8 cellular contexts compared by ENCODE assay signal in the genomic region with DNA sequence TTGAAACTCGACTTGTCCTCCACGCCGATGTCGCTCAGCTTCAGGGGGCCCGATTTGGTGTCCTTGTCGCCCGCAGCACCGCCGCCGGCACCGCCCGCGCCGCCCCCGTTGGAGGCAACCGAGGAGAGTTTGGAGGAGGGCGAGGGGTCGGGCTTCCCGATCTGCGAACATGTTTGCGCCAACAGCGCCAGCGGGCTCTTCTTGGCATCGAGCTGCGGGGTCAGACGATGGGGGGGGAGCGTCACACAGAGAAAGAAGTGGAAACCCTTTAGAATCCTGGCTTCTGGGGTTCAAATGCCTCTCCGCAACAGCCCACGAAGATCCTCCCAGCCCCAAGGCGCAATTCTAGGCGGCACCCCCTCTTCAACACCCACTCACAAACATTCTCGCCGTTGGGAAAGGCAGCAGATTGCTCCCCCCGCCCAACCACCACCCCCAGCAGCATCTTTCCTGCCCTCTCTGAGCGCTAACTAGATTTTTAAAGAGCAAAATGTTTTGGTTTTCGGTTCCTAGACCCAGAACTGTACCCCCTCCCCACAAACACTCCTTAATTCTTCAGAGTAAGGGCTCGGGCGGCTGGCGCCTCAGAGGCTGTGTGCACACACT. TPM values are rescaled to one million over a fixed set of nuclear protein-coding genes. Genes with fewer than 3 reads are reported as not detected.
A peak's percentile ranks its signal among the peaks of the same experiment; 100 is the strongest.
DNase-seq lines count a peak whose midpoint lies in the region; ATAC-seq and TF ChIP-seq lines count a peak whose summit lies in the region.

No MANE protein-coding gene starts in this region.

- H3K4me3 ChIP-seq in astrocyte of the cerebellum (ENCODE audit: low read depth, low read length) (peak overlapping the region; percentile 100), left lung (peak overlapping the region; percentile 85 to 87), thoracic aorta (peak overlapping the region; percentile 84)

- no peaks in the 10 kb centered on the region for H4K20me1 ChIP-seq in H9 (ENCODE audit: control insufficient read depth, insufficient read depth, insufficient read length)

- no peaks in the 10 kb centered on the region for H3K79me2 ChIP-seq in H9 (ENCODE audit: insufficient read depth, low read length)

- no CpG with 5 or more reads among the region's 39 CpGs for WGBS in H9 (ENCODE audit: extremely low coverage, insufficient read length, low lambda C conversion rate)

- no peak overlapping the region for H2AK5ac ChIP-seq in H9 (ENCODE audit: insufficient read length, low read length)

- no peaks in the 10 kb centered on the region; the same call in 1 of the 2 replicates for H3K4me1 ChIP-seq in H9 (ENCODE audit: insufficient read depth, low read length)
- peaks cover 5 to 47% of the 10 kb centered on the region in 2 donors for H3K4me1 ChIP-seq in left lung
- H3K4me1 ChIP-seq in thoracic aorta (ENCODE audit: control insufficient read depth in 1 of 2, low read depth in 2 of 2): peaks cover 0 to 35% of the 10 kb centered on the region in 2 donors

- H3K36me3 Mint-ChIP-seq in H9 (ENCODE audit: insufficient read depth in 1 of 3, low read depth in 3 of 3): no peaks in the 10 kb centered on the region

- H2BK15ac ChIP-seq in H9 (ENCODE audit: low read depth, low read length): no peak overlapping the region

- no peak overlapping the region for H4K5ac ChIP-seq in H9 (ENCODE audit: insufficient read length, low read depth, low read length)

- H3K27me3 ChIP-seq in H9 (ENCODE audit: insufficient read depth, low read length) (peaks cover 72% of the 10 kb centered on the region), left lung (peaks cover 0 to 96% of the 10 kb centered on the region in 2 donors), thoracic aorta (replicated peaks; ENCODE audit: insufficient read depth) (no peaks in the 10 kb centered on the region)

- H3K27ac Mint-ChIP-seq in H9: no peak overlapping the region

- H3K56ac ChIP-seq in H9 (ENCODE audit: insufficient read length, low read depth, low read length): no peak overlapping the region

- H4K8ac ChIP-seq in H9 (replicated peaks; ENCODE audit: insufficient read length, low read depth, low read length): no peak overlapping the region

- H3K14ac ChIP-seq in H9 (ENCODE audit: insufficient read depth, low read length): no peak overlapping the region

- no peak overlapping the region for H3K9ac ChIP-seq in H9 (ENCODE audit: extremely low read depth, insufficient read length, low read length)

- no peak overlapping the region for H3T11ph ChIP-seq in H9 (ENCODE audit: low read length)

- intact Hi-C loops in left lung (cut with DNase I): loop anchor here in 1 of 2 donors (10.0 kb wide), 1 partner anchor 515 kb away; no protein-coding TSS in a partner anchor

- H3K27me3 Mint-ChIP-seq in H9 (ENCODE audit: low read depth): peaks cover 98% of the 10 kb centered on the region

- H3K9me3 Mint-ChIP-seq in H9: peaks cover 2 to 4% of the 10 kb centered on the region in 2 experiments; a peak in 2 of 5 replicates

- no peak overlapping the region for H2BK120ac ChIP-seq in H9 (ENCODE audit: low read depth, low read length, poor library complexity, severe bottlenecking)

- H3K23ac ChIP-seq in H9 (ENCODE audit: insufficient read length, low read depth, low read length): no peak overlapping the region

- H3K4me1 Mint-ChIP-seq in H9: peaks cover 25 to 39% of the 10 kb centered on the region in 2 experiments

- peaks cover 0 to 15% of the 10 kb centered on the region in 2 donors for H3K36me3 ChIP-seq in left lung
- H3K36me3 ChIP-seq in thoracic aorta: peaks cover 5% of the 10 kb centered on the region

- TF ChIP-seq CTCF in H9 (conservative IDR thresholded peaks at IDR 0.05) (peak; percentile 7; the same call in 1 of the 3 replicates), astrocyte of the cerebellum (IDR thresholded peaks at IDR 0.05; ENCODE audit: low read depth, low read length, missing control alignments) (no peak), left lung (IDR thresholded peaks at IDR 0.05) (no peak), thoracic aorta (IDR thresholded peaks at IDR 0.05) (no peak)

- H3K18ac ChIP-seq in H9 (ENCODE audit: insufficient read length, low read depth, low read length): no peak overlapping the region

- H3K4me3 Mint-ChIP-seq in H9: peak overlapping the region; percentile 44 to 78

- no peak overlapping the region for H2BK20ac ChIP-seq in H9 (ENCODE audit: low read depth, low read length, poor library complexity, severe bottlenecking)

- no peak overlapping the region for H2AFZ ChIP-seq in H9 (ENCODE audit: low read length)

- no peak overlapping the region for H4K91ac ChIP-seq in H9 (ENCODE audit: insufficient read length, low read depth, low read length)

- DNase-seq in AG20443 (ENCODE audit: low spot score): peak; percentile 33
- DNase-seq in H9: no peak
- no peak for DNase-seq in astrocyte of the cerebellum (ENCODE audit: low read depth)
- peak in 1 of 2 donors; percentile 56 for DNase-seq in left lung
- no peak for DNase-seq in thoracic aorta (ENCODE audit: low spot score)
- DNase-seq in NOMO-1 treated with dmso at 0.1 percent for 144 hours (lab: John Stamatoyannopoulos, UW; ENCODE audit: unreplicated experiment): no peak
- DNase-seq in ureter (ENCODE audit: low spot score): no peak

- no peaks in the 10 kb centered on the region for H3K9me3 ChIP-seq in H9 (ENCODE audit: control insufficient read depth, low read depth, low read length)
- H3K9me3 ChIP-seq in left lung: no peaks in the 10 kb centered on the region
- H3K9me3 ChIP-seq in thoracic aorta: no peaks in the 10 kb centered on the region

- H3K79me1 ChIP-seq in H9 (ENCODE audit: insufficient read depth, low read depth, low read length, poor library complexity, severe bottlenecking): no peaks in the 10 kb centered on the region

- no peak overlapping the region for H3K4ac ChIP-seq in H9 (ENCODE audit: low read depth, low read length)

- H2BK12ac ChIP-seq in H9 (ENCODE audit: insufficient read length, low read depth, low read length): no peak overlapping the region

- no peak overlapping the region for H2BK5ac ChIP-seq in H9 (ENCODE audit: insufficient read length, low read length)

- H3K23me2 ChIP-seq in H9 (ENCODE audit: insufficient read length, low read depth, low read length, poor library complexity, severe bottlenecking): peaks cover 42% of the 10 kb centered on the region

- ATAC-seq in left lung: no peak
- no peak for ATAC-seq in thoracic aorta (ENCODE audit: insufficient number of reproducible peaks, low FRiP score, low read depth)
- no peak for ATAC-seq in GM18511 (IDR thresholded peaks at IDR 0.05; ENCODE audit: unreplicated experiment)

- peak overlapping the region; percentile 11 for H3K4me2 ChIP-seq in H9 (ENCODE audit: insufficient read depth, insufficient read length, low read length)

- in situ Hi-C loops in astrocyte of the cerebellum (cut with HindIII; ENCODE audit: low sequenced_read_pairs): loop anchor here (10.0 kb wide), 1 partner anchor 635 kb away; no protein-coding TSS in a partner anchor

- H3K27ac ChIP-seq in H9 (ENCODE audit: insufficient read length, low read depth, low read length) (no peak overlapping the region), left lung (peak overlapping the region; percentile 95 to 98), thoracic aorta (peak overlapping the region; percentile 99)

RNA-seq across cellular contexts. Expression of gene ZNF503, which starts 1.3 kb away (rescaled TPM):
- total RNA-seq in H9 (2021) (0.09 and 0.13 TPM in 2 replicates), left lung (10 to 100 TPM; 32.7 to 34.2 TPM), thoracic aorta (10 to 100 TPM; 28.8 to 42.3 TPM), ureter (25.2 TPM)

RNA-seq across cellular contexts. Expression of gene LRMDA, which starts 31.2 kb away (rescaled TPM):
- total RNA-seq in H9 (2021) (1.8 and 2.1 TPM in 2 replicates), left lung (10 to 100 TPM; 16.3 to 21.0 TPM), thoracic aorta (10 to 100 TPM in 1 of 2 donors, 1 to 10 TPM in 1; 8.3 to 36.6 TPM), ureter (23.1 TPM)

Comparison
In these comparisons a context has a peak if more than half of its experiments do, and no peak if none do; other contexts are left out.
1. RNA of gene ZNF503, which starts 1.3 kb away (total RNA-seq): 28.8 to 42.3 TPM in thoracic aorta, 32.7 to 34.2 TPM in left lung and 25.2 TPM in ureter (single experiment); 0.09 to 0.13 TPM in H9; every median in the first group is over 10 times any median in the second.
2. Peak in every context shown above with its lines, with median percentiles within 50 percentile points of each other: H3K4me3 ChIP-seq.